ENCODE assay signal across 1 cellular context in genomic region chr4:81031389-81032173, GRCh38.
A peak's percentile ranks its signal among the peaks of the same experiment; 100 is the strongest.
TF ChIP-seq lines count a peak whose summit lies in the region.

No MANE protein-coding gene starts in this region.

TF ChIP-seq in WTC11, 78 proteins besides CTCF, POLR2A, EP300 and RAD21 (continued from another document and continues in another):
- TF ChIP-seq ARID4B (CRISPR knock-in tag; IDR thresholded peaks at IDR 0.05; ENCODE audit: borderline replicate concordance) (no peak), ELF4 (CRISPR knock-in tag; IDR thresholded peaks at IDR 0.05; ENCODE audit: low read depth) (no peak), IRF1 (CRISPR knock-in tag; IDR thresholded peaks at IDR 0.05) (no peak), KAT7 (CRISPR knock-in tag; IDR thresholded peaks at IDR 0.05; ENCODE audit: borderline replicate concordance) (no peak), ETV6 (CRISPR knock-in tag; IDR thresholded peaks at IDR 0.05) (0 out of 2 replicates have a peak, but pooled peaks have one; percentile 56), USF2 (CRISPR knock-in tag; IDR thresholded peaks at IDR 0.05) (no peak), TP53 (CRISPR knock-in tag; IDR thresholded peaks at IDR 0.05) (no peak; the same call in 1 of the 2 replicates), ZNF512 (CRISPR knock-in tag; IDR thresholded peaks at IDR 0.05; ENCODE audit: borderline replicate concordance) (no peak), ATF1 (CRISPR knock-in tag; IDR thresholded peaks at IDR 0.05) (no peak), ZNF138 (CRISPR knock-in tag; conservative IDR thresholded peaks at IDR 0.05) (no peak), HMGXB4 (CRISPR knock-in tag; IDR thresholded peaks at IDR 0.05) (no peak), GTF2I (CRISPR knock-in tag; conservative IDR thresholded peaks at IDR 0.05) (no peak), SP1 (CRISPR knock-in tag; conservative IDR thresholded peaks at IDR 0.05) (no peak), ERG (CRISPR knock-in tag; IDR thresholded peaks at IDR 0.05) (no peak), PRDM15 (CRISPR knock-in tag; IDR thresholded peaks at IDR 0.05) (0 out of 2 replicates have a peak, but pooled peaks have one; percentile 59), SMAD4 (CRISPR knock-in tag; IDR thresholded peaks at IDR 0.05) (no peak), ZNF121 (CRISPR knock-in tag; IDR thresholded peaks at IDR 0.05) (no peak), FOXK1 (CRISPR knock-in tag; IDR thresholded peaks at IDR 0.05) (peak; percentile 10; the same call in 1 of the 2 replicates), RELA (CRISPR knock-in tag; IDR thresholded peaks at IDR 0.05; ENCODE audit: borderline replicate concordance) (no peak; the same call in 1 of the 2 replicates), FOXP1 (CRISPR knock-in tag; IDR thresholded peaks at IDR 0.05; ENCODE audit: borderline replicate concordance) (peak; percentile 62; the same call in 1 of the 2 replicates), PRRX2 (CRISPR knock-in tag; IDR thresholded peaks at IDR 0.05) (no peak), MXD4 (CRISPR knock-in tag; IDR thresholded peaks at IDR 0.05; ENCODE audit: borderline replicate concordance) (no peak), ZBTB21 (CRISPR knock-in tag; IDR thresholded peaks at IDR 0.05; ENCODE audit: borderline replicate concordance) (no peak), SOX15 (CRISPR knock-in tag; IDR thresholded peaks at IDR 0.05) (no peak), ZNF425 (CRISPR knock-in tag; conservative IDR thresholded peaks at IDR 0.05) (no peak), RORB (CRISPR knock-in tag; IDR thresholded peaks at IDR 0.05) (no peak), ZNF396 (CRISPR knock-in tag; IDR thresholded peaks at IDR 0.05; ENCODE audit: borderline replicate concordance) (no peak), GABPB1 (CRISPR knock-in tag; IDR thresholded peaks at IDR 0.05) (no peak), NR2C2 (CRISPR knock-in tag; IDR thresholded peaks at IDR 0.05) (no peak), ATF3 (CRISPR knock-in tag; conservative IDR thresholded peaks at IDR 0.05) (no peak), MYBL2 (CRISPR knock-in tag; IDR thresholded peaks at IDR 0.05) (no peak), JUN (CRISPR knock-in tag; IDR thresholded peaks at IDR 0.05) (peak; percentile 23; the same call in 1 of the 2 replicates), ZNF423 (CRISPR knock-in tag; IDR thresholded peaks at IDR 0.05) (no peak), ZBTB43 (CRISPR knock-in tag; IDR thresholded peaks at IDR 0.05) (no peak), MLX (CRISPR knock-in tag; IDR thresholded peaks at IDR 0.05) (no peak)
